In the genomic region with DNA sequence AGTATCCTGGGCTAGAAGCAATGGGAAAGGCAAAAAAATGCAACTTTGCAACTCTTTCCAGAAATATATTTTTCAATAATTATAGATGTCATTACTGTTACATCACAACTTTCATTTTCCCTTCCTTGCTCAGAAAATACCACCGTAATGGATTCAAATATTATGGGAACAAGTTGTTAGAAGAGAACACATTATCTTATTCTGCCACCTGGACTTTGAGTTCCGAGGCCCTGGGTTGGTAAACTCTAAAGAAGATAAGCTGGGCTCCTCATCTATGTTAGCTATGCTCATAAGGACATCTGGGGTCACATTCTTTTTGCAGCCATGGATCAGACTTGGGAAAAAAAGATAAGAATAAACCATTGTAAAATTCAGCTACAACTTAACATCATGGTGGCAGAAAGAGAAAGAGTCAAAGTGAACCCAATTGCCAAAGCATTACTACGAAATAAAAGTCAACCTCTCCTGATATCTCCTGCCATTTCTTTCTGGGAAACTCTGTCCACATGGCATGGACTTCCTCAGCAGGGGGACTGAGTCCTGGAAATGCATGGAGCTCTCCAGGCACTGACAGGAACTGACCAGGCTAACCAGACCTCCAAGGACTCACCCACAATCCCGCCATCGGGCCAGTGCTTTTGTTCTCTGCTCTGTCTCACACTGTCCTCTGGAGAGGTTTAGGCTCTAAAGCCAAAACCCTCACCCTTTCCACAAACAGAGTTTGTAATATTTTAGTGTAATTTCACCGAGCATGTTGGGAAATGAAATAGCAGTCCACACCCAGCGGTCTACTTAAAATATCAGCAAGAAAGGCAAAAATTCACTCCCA, we compare ENCODE assay signal across 31 cellular contexts.
"Had no signal": no experiment of that assay in that cellular context is flagged by ENCODE, and none has a peak within 500 bp of the region (broad histone marks: within the 10 kb centered on the region; RNA-seq: fewer than 3 reads in every experiment).

No MANE protein-coding gene starts in this region.

- H3K4me2 ChIP-seq: KMS-11 had no signal

- H3K9ac ChIP-seq: KMS-11 had no signal

- H3K4me1 Mint-ChIP-seq: activated CD8-positive, alpha-beta memory T cell treated with anti-CD3 and anti-CD28 coated beads, Interleukin-2, amount 10 ng/mL, durations not matched to agents 7 days and 5 days; activated naive CD8-positive, alpha-beta T cell treated with anti-CD3 and anti-CD28 coated beads, Interleukin-2, amount 50 U/mL, for 24 hours had no signal

- DNase-seq: activated CD4-positive, alpha-beta T cell treated with anti-CD3 and anti-CD28 coated beads for 48 hours; activated CD4-positive, alpha-beta T cell treated with anti-CD3 and anti-CD28 coated beads, Interleukin-2, amount 50 U/mL, for 4 hours; activated CD4-positive, CD25-positive, alpha-beta regulatory T cell treated with anti-CD3 and anti-CD28 coated beads, Interleukin-2, amount 50 U/mL, for 72 hours; activated CD8-positive, alpha-beta memory T cell treated with anti-CD3 and anti-CD28 coated beads, Interleukin-2, amount 10 ng/mL, durations not matched to agents 7 days and 5 days; activated effector memory CD4-positive, alpha-beta T cell treated with Interleukin-2 at 50 U/mL for 16 hours; activated naive CD4-positive, alpha-beta T cell; activated naive CD8-positive, alpha-beta T cell treated with anti-CD3 and anti-CD28 coated beads, Interleukin-2, amount 50 U/mL, for 24 hours; activated T-cell treated with anti-CD3 and anti-CD28 coated beads, Interleukin-2, amount 50 U/mL, for 24 hours; amniotic stem cell; brain microvascular endothelial cell; NCI-H1092; NCI-H1417; NCI-H1694; NCI-H2029 treated with DMSO at 0.1 percent for 48 hours; NCI-H345; NCI-H510A; NCI-H526 treated with DMSO at 0.1 percent for 48 hours; NCI-H82; RPMI8226; T-cell; T-helper 2 cell; T1000 had no signal

- H3K36me3 Mint-ChIP-seq: activated CD8-positive, alpha-beta memory T cell treated with anti-CD3 and anti-CD28 coated beads, Interleukin-2, amount 10 ng/mL, durations not matched to agents 7 days and 5 days; activated naive CD4-positive, alpha-beta T cell treated with anti-CD3 and anti-CD28 coated beads, Interleukin-2, amount 50 U/mL, for 72 hours; T-cell; WTC11 had no signal

- H3K27me3 ChIP-seq: brain microvascular endothelial cell, cardiac muscle cell had no signal

- H3K36me3 ChIP-seq: brain microvascular endothelial cell, cardiac muscle cell had no signal

- H3K4me3 Mint-ChIP-seq: activated CD8-positive, alpha-beta memory T cell treated with anti-CD3 and anti-CD28 coated beads, Interleukin-2, amount 10 ng/mL, durations not matched to agents 7 days and 5 days; activated naive CD8-positive, alpha-beta T cell treated with anti-CD3 and anti-CD28 coated beads, Interleukin-2, amount 50 U/mL, for 24 hours; activated T-cell treated with anti-CD3 and anti-CD28 coated beads, Interleukin-2, amount 50 U/mL, for 24 hours; activated T-helper 1 cell treated with anti-CD3 and anti-CD28 coated beads, Interleukin-12 subunit alpha, Interleukin-12 subunit beta, Interleukin-2, Interleukin-4 antibody, amounts not matched to agents 30 ng/mL and 10 ng/mL and 1 ng/mL, durations not matched to agents 14 hours and 24 hours and 36 hours; T-cell; WTC11 had no signal

- H3K27ac ChIP-seq: brain microvascular endothelial cell, cardiac muscle cell, KMS-11, SK-N-MC had no signal

- ATAC-seq: activated CD8-positive, alpha-beta memory T cell treated with anti-CD3 and anti-CD28 coated beads, Interleukin-2, amount 10 ng/mL, durations not matched to agents 7 days and 5 days; activated naive CD4-positive, alpha-beta T cell treated with anti-CD3 and anti-CD28 coated beads, Interleukin-2, amount 50 U/mL, for 72 hours; activated naive CD8-positive, alpha-beta T cell treated with anti-CD3 and anti-CD28 coated beads, Interleukin-2, amount 50 U/mL, for 24 hours; Panc1; Right ventricle myocardium inferior; T-cell; WTC11 had no signal

- H3K4me3 ChIP-seq: cardiac muscle cell, SK-N-MC had no signal

- FAIRE-seq: astrocyte had no signal

- H3K27ac Mint-ChIP-seq: activated CD8-positive, alpha-beta memory T cell treated with anti-CD3 and anti-CD28 coated beads, Interleukin-2, amount 10 ng/mL, durations not matched to agents 7 days and 5 days; activated naive CD4-positive, alpha-beta T cell treated with anti-CD3 and anti-CD28 coated beads, Interleukin-2, amount 50 U/mL, for 72 hours; activated naive CD8-positive, alpha-beta T cell treated with anti-CD3 and anti-CD28 coated beads, Interleukin-2, amount 50 U/mL, for 24 hours; activated T-cell treated with anti-CD3 and anti-CD28 coated beads, Interleukin-2, amount 50 U/mL, for 24 hours; activated T-helper 1 cell treated with anti-CD3 and anti-CD28 coated beads, Interleukin-12 subunit alpha, Interleukin-12 subunit beta, Interleukin-2, Interleukin-4 antibody, amounts not matched to agents 30 ng/mL and 10 ng/mL and 1 ng/mL, durations not matched to agents 14 hours and 24 hours and 36 hours; T-cell; WTC11 had no signal

- H3K9me3 Mint-ChIP-seq: activated T-cell treated with anti-CD3 and anti-CD28 coated beads, Interleukin-2, amount 50 U/mL, for 24 hours; activated T-helper 1 cell treated with anti-CD3 and anti-CD28 coated beads, Interleukin-12 subunit alpha, Interleukin-12 subunit beta, Interleukin-2, Interleukin-4 antibody, amounts not matched to agents 30 ng/mL and 10 ng/mL and 1 ng/mL, durations not matched to agents 14 hours and 24 hours and 36 hours; T-cell had no signal
